Comparison of ENCODE assay signal across 9 cellular contexts in the genomic region with DNA sequence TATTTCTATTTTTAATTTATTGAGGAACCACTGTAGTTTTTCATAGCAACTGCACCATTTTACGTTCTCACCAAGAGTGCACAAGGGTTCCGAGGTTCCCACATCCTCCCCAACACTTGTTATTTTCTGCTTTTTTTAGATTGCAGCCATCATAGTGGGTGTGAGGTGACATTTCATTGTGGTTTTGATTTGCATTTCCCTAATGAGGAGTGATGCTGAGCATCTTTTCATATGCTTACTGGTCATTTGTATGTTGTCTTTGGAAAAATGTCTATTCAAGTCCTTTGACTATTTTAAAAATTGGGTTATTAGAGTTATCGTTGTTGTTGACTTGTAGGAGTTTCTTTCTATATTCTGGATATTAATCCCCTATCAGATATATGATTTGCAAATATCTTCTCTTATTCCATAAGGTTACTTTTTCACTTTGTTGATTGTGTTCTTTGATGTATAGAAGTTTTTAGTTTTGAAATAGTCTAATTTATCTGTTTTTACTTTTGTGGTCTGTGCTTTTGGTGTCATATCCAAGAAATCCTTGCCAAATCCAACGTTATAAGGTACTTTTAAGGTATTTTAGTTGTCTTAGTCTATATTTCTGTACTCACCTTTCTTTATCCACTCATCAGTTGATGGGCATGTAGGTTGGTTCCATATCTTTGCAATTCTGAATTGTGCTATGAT. TPM values are rescaled to one million over a fixed set of nuclear protein-coding genes. Genes with fewer than 3 reads are reported as not detected.
DNase-seq lines count a peak whose midpoint lies in the region; ATAC-seq and TF ChIP-seq lines count a peak whose summit lies in the region.
"Had no signal": no experiment of that assay in that cellular context is flagged by ENCODE, and none has a peak within 500 bp of the region (broad histone marks: within the 10 kb centered on the region; RNA-seq: fewer than 3 reads in every experiment).

No MANE protein-coding gene starts in this region.

- H3K27ac ChIP-seq in 22Rv1 (peak overlapping the region; percentile 100; the same call in 1 of the 2 replicates), liver (ENCODE audit: low read depth in 1 of 2, low read length in 2 of 2) (peak overlapping the region; percentile 40 to 46)

- H3K4me3 ChIP-seq in adipocyte (ENCODE audit: low read length) = peak overlapping the region; percentile 99
- no peak overlapping the region for H3K4me3 ChIP-seq in liver (ENCODE audit: low read depth in 1 of 3, low read length in 3 of 3)
- H3K4me3 ChIP-seq in mucosa of descending colon = no peak overlapping the region

- TF ChIP-seq CTCF in 22Rv1 (IDR thresholded peaks at IDR 0.05) = no peak
- TF ChIP-seq CTCF in liver (IDR thresholded peaks at IDR 0.05; ENCODE audit: low read depth, low read length, missing input control) = no peak
- no peak for TF ChIP-seq CTCF in GM20000 (IDR thresholded peaks at IDR 0.05; ENCODE audit: extremely low read depth, missing control alignments)
- TF ChIP-seq CTCF in mucosa of descending colon (IDR thresholded peaks at IDR 0.05) = no peak

- WGBS in liver = 19% methylated on average over 4 of the region's 4 CpGs

- H3K4me1 ChIP-seq in adipocyte (ENCODE audit: control insufficient read depth, insufficient read depth, low read length) (peaks cover 21% of the 10 kb centered on the region), liver (ENCODE audit: control insufficient read depth in 4 of 4, insufficient read depth in 4 of 4, low read length in 3 of 4) (peaks cover 0 to 51% (median 23%) of the 10 kb centered on the region in 4 donors), mucosa of descending colon (ENCODE audit: low read depth) (peaks cover 29% of the 10 kb centered on the region)

- H3K36me3 ChIP-seq in adipocyte (ENCODE audit: control insufficient read depth, insufficient read depth, low read length, severe bottlenecking) (peaks cover 52% of the 10 kb centered on the region), liver (ENCODE audit: control insufficient read depth in 4 of 4, insufficient read depth in 3 of 4, low read depth in 1 of 4, low read length in 3 of 4) (peaks cover 0 to 13% (median 10%) of the 10 kb centered on the region in 4 donors), mucosa of descending colon (ENCODE audit: low read depth) (no peaks in the 10 kb centered on the region)

- H3K27me3 ChIP-seq in adipocyte (replicated peaks; ENCODE audit: control insufficient read depth, insufficient read depth, low read length) (no peaks in the 10 kb centered on the region), liver (ENCODE audit: control insufficient read depth in 4 of 4, insufficient read depth in 4 of 4, low read length in 3 of 4) (no peaks in the 10 kb centered on the region)

- peak overlapping the region; percentile 100 for H3K9ac ChIP-seq in adipocyte (ENCODE audit: low read length)
- peak overlapping the region in 1 of 2 donors; percentile 30 for H3K9ac ChIP-seq in liver (ENCODE audit: low read depth in 1 of 2, low read length in 2 of 2)

- TF ChIP-seq RAD21 in liver (IDR thresholded peaks at IDR 0.05) = no peak

- no peaks in the 10 kb centered on the region for H3K9me3 ChIP-seq in adipocyte (ENCODE audit: control insufficient read depth, low read length)
- no peaks in the 10 kb centered on the region for H3K9me3 ChIP-seq in liver (ENCODE audit: control insufficient read depth in 4 of 4, low read length in 3 of 4)
- no peaks in the 10 kb centered on the region for H3K9me3 ChIP-seq in mucosa of descending colon

- intact Hi-C loops in mucosa of descending colon (cut with DNase I, micrococcal nuclease) = no loop called here

- DNase-seq in adipocyte (ENCODE audit: low read depth) (peak; percentile 25), GM20000 (ENCODE audit: low spot score) (no peak), NCI-H1092 (lab: John Stamatoyannopoulos, UW) (no peak), NCI-H82 treated with DMSO at 0.1 percent for 48 hours (lab: John Stamatoyannopoulos, UW; ENCODE audit: unreplicated experiment) (no peak), mucosa of descending colon (no peak)
- DNase-seq: NCI-H524 had no signal

- ATAC-seq in HG02759 (IDR thresholded peaks at IDR 0.05; ENCODE audit: unreplicated experiment) = peak; percentile 31
- no peak for ATAC-seq in mucosa of descending colon

TF ChIP-seq in liver, 16 proteins besides CTCF, POLR2A, EP300 and RAD21:
- TF ChIP-seq GABPA (IDR thresholded peaks at IDR 0.05 in 1 of 2, conservative IDR thresholded peaks at IDR 0.05 in 1 of 2) = no peak
- peak; percentile 29 for TF ChIP-seq YY1 (IDR thresholded peaks at IDR 0.05)
- TF ChIP-seq JUND (IDR thresholded peaks at IDR 0.05) = peak in 1 of 2 donors; percentile 5

RNA-seq across cellular contexts. Expression of a gene that starts 9.0 kb away (rescaled TPM):
- 1,000 to 10,000 TPM in 1 of 2 donors, 10 to 100 TPM in 1; 29.6 to 1,968 TPM for total RNA-seq in liver
- 100 to 1,000 TPM in 1 of 2 donors, 10 to 100 TPM in 1; 50.2 to 111 TPM for polyA plus RNA-seq in liver
- total RNA-seq in mucosa of descending colon = 1,000 to 10,000 TPM; 1,133 to 1,409 (median 1,237) TPM

RNA-seq across cellular contexts. Expression of a gene that starts 45.2 kb away (rescaled TPM):
- total RNA-seq in liver = 10 to 100 TPM; 20.7 to 22.8 TPM
- polyA plus RNA-seq in liver = 1 to 10 TPM; 2.8 to 9.4 TPM
- total RNA-seq in mucosa of descending colon = 10 to 100 TPM; 27.1 to 44.1 (median 42.3) TPM

RNA-seq across cellular contexts. Expression of a gene that starts 49.1 kb away (rescaled TPM):
- 1 to 10 TPM; 5.1 to 6.8 TPM for total RNA-seq in liver
- 1 to 10 TPM; 4.5 to 5.6 TPM for polyA plus RNA-seq in liver
- total RNA-seq in mucosa of descending colon = 10 to 100 TPM in 2 of 3 donors, 1 to 10 TPM in 1; 8.0 to 10.5 (median 10.1) TPM
